9 cellular contexts compared by ENCODE assay signal in genomic region chr2:231679906-231680283, GRCh38. TPM values are rescaled to one million over a fixed set of nuclear protein-coding genes. Genes with fewer than 3 reads are reported as not detected.
A peak's percentile ranks its signal among the peaks of the same experiment; 100 is the strongest.
DNase-seq lines count a peak whose midpoint lies in the region; ATAC-seq and TF ChIP-seq lines count a peak whose summit lies in the region.
"Had no signal": no experiment of that assay in that cellular context is flagged by ENCODE, and none has a peak within 500 bp of the region (broad histone marks: within the 10 kb centered on the region; RNA-seq: fewer than 3 reads in every experiment).

No MANE protein-coding gene starts in this region.

- H3K36me3 ChIP-seq in H7 (replicated peaks; ENCODE audit: control insufficient read depth, insufficient read depth, low read length) (no peaks in the 10 kb centered on the region), OCI-LY3 (replicated peaks; ENCODE audit: low read depth, low read length) (no peaks in the 10 kb centered on the region), esophagus muscularis mucosa (no peaks in the 10 kb centered on the region), gastrocnemius medialis (no peaks in the 10 kb centered on the region)
- H3K36me3 ChIP-seq: neutrophil had no signal

- TF ChIP-seq POLR2A in esophagus muscularis mucosa (IDR thresholded peaks at IDR 0.05; ENCODE audit: low read depth) (no peak), gastrocnemius medialis (IDR thresholded peaks at IDR 0.05) (no peak)

- TF ChIP-seq EP300 in esophagus muscularis mucosa (IDR thresholded peaks at IDR 0.05) = no peak

- intact Hi-C loops in esophagus muscularis mucosa (cut with DNase I) = no loop called here
- intact Hi-C loops in gastrocnemius medialis (cut with DNase I; ENCODE audit: low total_unique reads) = no loop called here
- intact Hi-C loops in posterior cingulate gyrus (cut with DNase I) = loop anchor here (5.0 kb wide), 1 partner anchor 118 kb away; no protein-coding TSS in a partner anchor

- H3K27me3 ChIP-seq in H7 (ENCODE audit: control insufficient read depth, insufficient read depth, low read length) (no peaks in the 10 kb centered on the region), OCI-LY3 (ENCODE audit: low read depth, low read length) (no peaks in the 10 kb centered on the region), esophagus muscularis mucosa (no peaks in the 10 kb centered on the region), gastrocnemius medialis (no peaks in the 10 kb centered on the region)

- no peaks in the 10 kb centered on the region for H3K9me3 ChIP-seq in OCI-LY3 (ENCODE audit: insufficient read depth, low read length)
- no peaks in the 10 kb centered on the region for H3K9me3 ChIP-seq in esophagus muscularis mucosa
- H3K9me3 ChIP-seq in gastrocnemius medialis = no peaks in the 10 kb centered on the region
- H3K9me3 ChIP-seq: neutrophil had no signal

- H3K27ac ChIP-seq in OCI-LY3 (ENCODE audit: low read length) = peak overlapping the region; percentile 88
- peak overlapping the region; percentile 82 to 90 (median 88) for H3K27ac ChIP-seq in esophagus muscularis mucosa (replicated peaks in 1 of 4)
- peak overlapping the region; percentile 87 to 95 (median 90) for H3K27ac ChIP-seq in gastrocnemius medialis
- H3K27ac ChIP-seq: neutrophil had no signal

- ATAC-seq in gastrocnemius medialis (no peak), GM21786 (IDR thresholded peaks at IDR 0.05; ENCODE audit: unreplicated experiment) (no peak)

- H3K4me2 ChIP-seq in OCI-LY3 (ENCODE audit: low read length) = peak overlapping the region; percentile 97

- in situ Hi-C loops in gastrocnemius medialis (cut with MboI; ENCODE audit: low sequenced_read_pairs in 4 of 4) = loop anchor here (5.0 kb wide), 3 partner anchors 32 to 68 kb away; no protein-coding TSS in a partner anchor

- WGBS in esophagus muscularis mucosa = 83% methylated on average over 6 of the region's 11 CpGs

- TF ChIP-seq CTCF in OCI-LY3 (IDR thresholded peaks at IDR 0.05; ENCODE audit: low read depth, low read length) (no peak), esophagus muscularis mucosa (IDR thresholded peaks at IDR 0.05) (no peak), gastrocnemius medialis (IDR thresholded peaks at IDR 0.05 in 4 of 5, conservative IDR thresholded peaks at IDR 0.05 in 1 of 5) (no peak)

- H3K4me3 ChIP-seq in H7 (ENCODE audit: insufficient read depth, low read depth, low read length) (peak overlapping the region; percentile 60), OCI-LY3 (ENCODE audit: low read length) (peak overlapping the region; percentile 84), esophagus muscularis mucosa (no peak overlapping the region), gastrocnemius medialis (no peak overlapping the region)

- peak overlapping the region; percentile 86 for H3K9ac ChIP-seq in OCI-LY3 (ENCODE audit: low read length)

- H2AFZ ChIP-seq in OCI-LY3 (ENCODE audit: low read depth, low read length) = no peak overlapping the region

- H3K79me2 ChIP-seq in OCI-LY3 (ENCODE audit: low read length) = peaks cover 4% of the 10 kb centered on the region; the same call in 1 of the 2 replicates

- DNase-seq in H7 (peak; percentile 82), esophagus muscularis mucosa (ENCODE audit: extremely low spot score) (no peak), gastrocnemius medialis (no peak), NCI-H345 treated with DMSO at 0.1 percent for 48 hours (lab: John Stamatoyannopoulos, UW; ENCODE audit: unreplicated experiment) (no peak), posterior cingulate gyrus (no peak)
- DNase-seq in stimulated activated naive CD4-positive, alpha-beta T cell treated with Interleukin-2 at 50 U/mL for 16 hours (lab: John Stamatoyannopoulos, UW) = no peak

- no peaks in the 10 kb centered on the region for H4K20me1 ChIP-seq in OCI-LY3 (ENCODE audit: insufficient read depth, low read length)

- H3K4me1 ChIP-seq in OCI-LY3 (ENCODE audit: low read length) = peaks cover 37% of the 10 kb centered on the region
- peaks cover 18 to 50% (median 32%) of the 10 kb centered on the region in 4 donors for H3K4me1 ChIP-seq in esophagus muscularis mucosa
- H3K4me1 ChIP-seq in gastrocnemius medialis = peaks cover 13 to 16% of the 10 kb centered on the region in 2 donors

RNA-seq across cellular contexts. Expression of gene PTMA, which starts 28.4 kb away (rescaled TPM):
- 2,153 and 2,302 TPM in 2 replicates for total RNA-seq in H7 (2014; rRNA removed; shearing (Covaris generic))
- total RNA-seq in esophagus muscularis mucosa (100 to 1,000 TPM; 571 to 894 (median 806) TPM), gastrocnemius medialis (100 to 1,000 TPM; 121 to 177 (median 174) TPM)

Comparison
In these comparisons a context has a peak if more than half of its experiments do, and no peak if none do; other contexts are left out.
1. H3K4me3 ChIP-seq: peak in H7 (single experiment) and OCI-LY3 (single experiment); none in esophagus muscularis mucosa (0 of 4) and gastrocnemius medialis (0 of 4).
2. Peak in every context shown above with its lines, with median percentiles within 50 percentile points of each other: H3K27ac ChIP-seq.